ENCODE assay signal across 8 cellular contexts in genomic region chr6:161439093-161439492, GRCh38.
DNase-seq lines count a peak whose midpoint lies in the region; ATAC-seq, FAIRE-seq and TF ChIP-seq lines count a peak whose summit lies in the region.

No MANE protein-coding gene starts in this region.

- intact Hi-C loops in lower lobe of right lung (cut with DNase I): no loop called here

- ATAC-seq in A549 (peak; percentile 66 to 70; a peak in 5 of 6 replicates), HG02588 (IDR thresholded peaks at IDR 0.05; ENCODE audit: unreplicated experiment) (no peak), lower lobe of right lung (no peak)

- TF ChIP-seq CTCF in A549 (IDR thresholded peaks at IDR 0.05) (no peak), GM13976 (IDR thresholded peaks at IDR 0.05; ENCODE audit: borderline replicate concordance, control extremely low read depth, extremely low read depth, insufficient read depth, missing control alignments) (no peak), lower lobe of right lung (IDR thresholded peaks at IDR 0.05) (no peak)

- TF ChIP-seq POLR2A in A549 (IDR thresholded peaks at IDR 0.05; ENCODE audit: low read length): no peak

- H3K27me3 Mint-ChIP-seq in activated naive CD8-positive, alpha-beta T cell treated with anti-CD3 and anti-CD28 coated beads for 36 hours: no peaks in the 10 kb centered on the region

- no peak for FAIRE-seq in A549 (lab: Jason Lieb, UNC)

- no peak for TF ChIP-seq EP300 in A549 (IDR thresholded peaks at IDR 0.05)

- TF ChIP-seq RAD21 in A549 (conservative IDR thresholded peaks at IDR 0.05 in 1 of 2, IDR thresholded peaks at IDR 0.05 in 1 of 2): no peak

- H3K27me3 ChIP-seq in H7 (ENCODE audit: control insufficient read depth, insufficient read depth, low read length): peaks cover 3% of the 10 kb centered on the region; the same call in 1 of the 2 replicates
- no peaks in the 10 kb centered on the region for H3K27me3 ChIP-seq in lower lobe of right lung (ENCODE audit: low read depth)

- peak overlapping the region; percentile 20; the same call in 1 of the 3 replicates for H3K4me3 ChIP-seq in A549
- no peak overlapping the region for H3K4me3 ChIP-seq in H7 (ENCODE audit: insufficient read depth, low read depth, low read length)
- H3K4me3 ChIP-seq in lower lobe of right lung: no peak overlapping the region

- H3K9me3 ChIP-seq in A549: no peaks in the 10 kb centered on the region
- no peaks in the 10 kb centered on the region for H3K9me3 ChIP-seq in lower lobe of right lung

- DNase-seq in A549 (ENCODE audit: low read depth in 1 of 2, low spot score in 1 of 2): peak; percentile 47 to 63
- peak; percentile 95 for DNase-seq in LHCN-M2 (ENCODE audit: low read depth)
- DNase-seq in activated naive CD8-positive, alpha-beta T cell treated with anti-CD3 and anti-CD28 coated beads for 36 hours: peak; percentile 17
- DNase-seq in hepatic stellate cell (ENCODE audit: low spot score): peak; percentile 62
- no peak for DNase-seq in GM13976 (ENCODE audit: low spot score)
- no peak for DNase-seq in H7
- no peak for DNase-seq in lower lobe of right lung

- no peaks in the 10 kb centered on the region for H3K36me3 Mint-ChIP-seq in activated naive CD8-positive, alpha-beta T cell treated with anti-CD3 and anti-CD28 coated beads for 36 hours

- in situ Hi-C loops in GM13976 (cut with MboI; ENCODE audit: low sequenced_read_pairs, unreplicated experiment): no loop called here

- H3K36me3 ChIP-seq in H7 (replicated peaks; ENCODE audit: control insufficient read depth, insufficient read depth, low read length): no peaks in the 10 kb centered on the region
- H3K36me3 ChIP-seq in lower lobe of right lung: no peaks in the 10 kb centered on the region

- H3K27ac ChIP-seq in A549: peak overlapping the region; percentile 69 to 95
- no peak overlapping the region for H3K27ac ChIP-seq in lower lobe of right lung

- H3K27ac Mint-ChIP-seq in activated naive CD8-positive, alpha-beta T cell treated with anti-CD3 and anti-CD28 coated beads for 36 hours: peak overlapping the region; percentile 58

- peaks cover 42% of the 10 kb centered on the region for H3K4me1 ChIP-seq in A549
- peaks cover 1% of the 10 kb centered on the region for H3K4me1 ChIP-seq in lower lobe of right lung

- WGBS in A549 (ENCODE audit: missing lambda C conversion rate): 18% methylated on average over 12 of the region's 12 CpGs

- no peak overlapping the region for H3K4me3 Mint-ChIP-seq in activated naive CD8-positive, alpha-beta T cell treated with anti-CD3 and anti-CD28 coated beads for 36 hours

- POLR2A ChIA-PET in A549 (lab: Yijun Ruan, JAX): interaction anchor here (0.6 to 1.2 kb wide), 4 partner anchors 21 to 82 kb away, joined by 3 to 5 read pairs (median 4); no protein-coding TSS in a partner anchor

- no peaks in the 10 kb centered on the region for H3K9me3 Mint-ChIP-seq in activated naive CD8-positive, alpha-beta T cell treated with anti-CD3 and anti-CD28 coated beads for 36 hours

- CTCF ChIA-PET in A549 (lab: Yijun Ruan, JAX): interaction anchor here (1.6 to 2.3 kb wide), 2 partner anchors 11 to 21 kb away, joined by 4 to 11 read pairs; no protein-coding TSS in a partner anchor

- H3K4me2 ChIP-seq in A549: peak overlapping the region; percentile 82

- H3K4me1 Mint-ChIP-seq in activated naive CD8-positive, alpha-beta T cell treated with anti-CD3 and anti-CD28 coated beads for 36 hours: no peaks in the 10 kb centered on the region

TF ChIP-seq in A549, 52 proteins besides CTCF, POLR2A, EP300 and RAD21:
- TF ChIP-seq CBX2 (IDR thresholded peaks at IDR 0.05; ENCODE audit: borderline replicate concordance, low read depth): no peak
- no peak for TF ChIP-seq FOSL2 (IDR thresholded peaks at IDR 0.05)
- TF ChIP-seq FOSL2 (CRISPR knock-in tag; IDR thresholded peaks at IDR 0.05): peak; percentile 74
- no peak for TF ChIP-seq USF2 (IDR thresholded peaks at IDR 0.05)
- TF ChIP-seq JUNB (IDR thresholded peaks at IDR 0.05): no peak

Comparison
In these comparisons a context has a peak if more than half of its experiments do, and no peak if none do; other contexts are left out.
1. ATAC-seq: peak in A549 (2 of 2); none in HG02588 (single experiment) and lower lobe of right lung (0 of 2).
2. DNase-seq: peak in A549 (2 of 2), LHCN-M2 (single experiment), activated naive CD8-positive, alpha-beta T cell treated with anti-CD3 and anti-CD28 coated beads for 36 hours (single experiment) and hepatic stellate cell (single experiment); none in GM13976 (single experiment), H7 (single experiment) and lower lobe of right lung (single experiment).